ENCODE assay signal across 13 cellular contexts in the genomic region with DNA sequence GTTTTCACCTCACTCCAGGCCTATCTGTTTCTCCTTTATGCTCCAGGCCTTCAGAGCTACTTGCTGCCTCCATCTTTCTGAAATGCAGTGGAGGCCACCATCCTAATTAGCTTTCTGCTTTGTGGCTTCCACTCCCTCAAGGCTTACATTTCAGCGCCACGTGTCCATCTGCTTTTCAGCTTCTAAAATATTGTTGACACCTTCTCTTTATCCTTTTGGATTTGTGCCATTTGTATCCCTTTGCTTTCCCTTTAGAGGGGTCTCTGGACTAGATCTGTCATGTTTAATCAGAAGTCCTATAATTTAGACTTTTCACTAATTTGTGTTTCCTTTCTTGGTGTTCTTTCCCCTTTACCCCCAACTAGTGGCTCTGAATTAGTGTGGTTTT.
DNase-seq lines count a peak whose midpoint lies in the region; ATAC-seq and TF ChIP-seq lines count a peak whose summit lies in the region.
"Had no signal": no experiment of that assay in that cellular context is flagged by ENCODE, and none has a peak within 500 bp of the region (broad histone marks: within the 10 kb centered on the region; RNA-seq: fewer than 3 reads in every experiment).

No MANE protein-coding gene starts in this region.

- no peak for TF ChIP-seq CTCF in heart left ventricle (IDR thresholded peaks at IDR 0.05)
- no peak for TF ChIP-seq CTCF in natural killer cell (IDR thresholded peaks at IDR 0.05)
- TF ChIP-seq CTCF in upper lobe of right lung (IDR thresholded peaks at IDR 0.05) = no peak

- H3K4me1 ChIP-seq in heart left ventricle (peaks cover 4 to 81% (median 57%) of the 10 kb centered on the region in 12 donors), upper lobe of right lung (peaks cover 58% of the 10 kb centered on the region)

- peaks cover 6% of the 10 kb centered on the region for H3K9me3 Mint-ChIP-seq in activated naive CD8-positive, alpha-beta T cell treated with anti-CD3 and anti-CD28 coated beads for 36 hours
- H3K9me3 Mint-ChIP-seq in natural killer cell = no peaks in the 10 kb centered on the region
- H3K9me3 Mint-ChIP-seq: neural crest cell had no signal

- H3K27me3 ChIP-seq in heart left ventricle (no peaks in the 10 kb centered on the region), upper lobe of right lung (no peaks in the 10 kb centered on the region)
- H3K27me3 ChIP-seq: SJCRH30 had no signal

- intact Hi-C loops in heart left ventricle (cut with DNase I) = loop anchor here in 6 of 10 donors (10.0 kb wide), 3 partner anchors 122 to 142 kb away; partner anchors contain the start of gene DHRS3 (in 2 of the 6)
- intact Hi-C loops in cardiac septum (cut with DNase I) = loop anchor here (5.0 kb wide), 1 partner anchor 35 kb away; no protein-coding TSS in a partner anchor
- intact Hi-C loops in natural killer cell (cut with micrococcal nuclease) = loop anchor here (2.0 to 5.0 kb wide), 3 partner anchors 24 to 130 kb away; no protein-coding TSS in a partner anchor
- intact Hi-C loops in upper lobe of right lung (cut with DNase I) = no loop called here

- H3K36me3 ChIP-seq in heart left ventricle (peaks cover 0 to 8% (median 0%) of the 10 kb centered on the region in 9 donors), upper lobe of right lung (peaks cover 4% of the 10 kb centered on the region)
- H3K36me3 ChIP-seq: SJCRH30 had no signal

- H3K4me3 ChIP-seq in heart left ventricle (no peak overlapping the region), upper lobe of right lung (no peak overlapping the region)
- H3K4me3 ChIP-seq: SJCRH30 had no signal

- H3K4me3 Mint-ChIP-seq in activated naive CD8-positive, alpha-beta T cell treated with anti-CD3 and anti-CD28 coated beads for 36 hours = peak overlapping the region; percentile 59
- peak overlapping the region; percentile 88 for H3K4me3 Mint-ChIP-seq in natural killer cell
- H3K4me3 Mint-ChIP-seq: H9, neural crest cell had no signal

- H3K27me3 Mint-ChIP-seq in activated naive CD8-positive, alpha-beta T cell treated with anti-CD3 and anti-CD28 coated beads for 36 hours = no peaks in the 10 kb centered on the region
- no peaks in the 10 kb centered on the region for H3K27me3 Mint-ChIP-seq in natural killer cell (ENCODE audit: low read depth in 2 of 2)

- H3K27ac Mint-ChIP-seq in activated naive CD8-positive, alpha-beta T cell treated with anti-CD3 and anti-CD28 coated beads for 36 hours = peak overlapping the region; percentile 97
- peak overlapping the region; percentile 96 to 98 for H3K27ac Mint-ChIP-seq in natural killer cell
- H3K27ac Mint-ChIP-seq: H9 had no signal

- TF ChIP-seq POLR2A in heart left ventricle (IDR thresholded peaks at IDR 0.05) = no peak

- H3K4me1 Mint-ChIP-seq in activated naive CD8-positive, alpha-beta T cell treated with anti-CD3 and anti-CD28 coated beads for 36 hours = peaks cover 94% of the 10 kb centered on the region
- H3K4me1 Mint-ChIP-seq in natural killer cell = peaks cover 88 to 90% of the 10 kb centered on the region in 2 donors

- 82 to 92% (median 85%) methylated on average over 2 of the region's 2 CpGs for WGBS in heart left ventricle, 4 donors

- ATAC-seq in heart left ventricle (no peak), natural killer cell (no peak), upper lobe of right lung (no peak)

- DNase-seq in heart left ventricle (no peak), cardiac septum (ENCODE audit: low spot score) (no peak), natural killer cell (no peak), upper lobe of right lung (no peak), GOT3 (lab: John Stamatoyannopoulos, UW) (no peak), NCI-H2227 treated with DMSO at 0.1 percent for 48 hours (lab: John Stamatoyannopoulos, UW) (no peak), NCI-H1694 (lab: John Stamatoyannopoulos, UW) (no peak)
- no peak for DNase-seq in activated naive CD8-positive, alpha-beta T cell treated with anti-CD3 and anti-CD28 coated beads for 36 hours
- DNase-seq: activated CD4-positive, CD25-positive, alpha-beta regulatory T cell; H9; NCI-H82; SJCRH30 had no signal

- peak overlapping the region in 9 of 12 donors; percentile 5 to 86 (median 75) for H3K27ac ChIP-seq in heart left ventricle
- H3K27ac ChIP-seq in upper lobe of right lung = peak overlapping the region; percentile 58
- H3K27ac ChIP-seq: SJCRH30 had no signal

- H3K9me3 ChIP-seq in heart left ventricle (no peaks in the 10 kb centered on the region), upper lobe of right lung (no peaks in the 10 kb centered on the region)
- H3K9me3 ChIP-seq: SJCRH30 had no signal

- peaks cover 71% of the 10 kb centered on the region for H3K36me3 Mint-ChIP-seq in activated naive CD8-positive, alpha-beta T cell treated with anti-CD3 and anti-CD28 coated beads for 36 hours
- peaks cover 6% of the 10 kb centered on the region for H3K36me3 Mint-ChIP-seq in natural killer cell
